Comparison of ENCODE assay signal across 9 cellular contexts in genomic region chr6:26273673-26274595, GRCh38.
DNase-seq lines count a peak whose midpoint lies in the region; ATAC-seq and TF ChIP-seq lines count a peak whose summit lies in the region.
"Had no signal": no experiment of that assay in that cellular context is flagged by ENCODE, and none has a peak within 500 bp of the region (broad histone marks: within the 10 kb centered on the region; RNA-seq: fewer than 3 reads in every experiment).

No MANE protein-coding gene starts in this region.

- H3K27ac ChIP-seq in heart left ventricle (peak overlapping the region in 11 of 12 donors; percentile 60 to 94 (median 78)), uterus (peak overlapping the region; percentile 89 to 91)

- peaks cover 42% of the 10 kb centered on the region for H3K4me1 Mint-ChIP-seq in activated CD8-positive, alpha-beta T cell treated with anti-CD3 and anti-CD28 coated beads, Interleukin-2, amount 10 ng/mL, durations not matched to agents 7 days and 5 days (ENCODE audit: low read depth)

- CTCF ChIA-PET in activated CD8-positive, alpha-beta T cell treated with anti-CD3 and anti-CD28 coated beads, Interleukin-2, amount 10 ng/mL, durations not matched to agents 7 days and 5 days (lab: Charles Lee) = interaction anchor here (0.8 to 3.9 kb wide), 12 partner anchors 11 to 322 kb away, joined by 3 to 36 read pairs (median 4); a partner anchor contains a TSS

- TF ChIP-seq CTCF in heart left ventricle (IDR thresholded peaks at IDR 0.05) (no peak), kidney epithelial cell (IDR thresholded peaks at IDR 0.05; ENCODE audit: insufficient read depth, low read length, poor library complexity, severe bottlenecking) (no peak), uterus (IDR thresholded peaks at IDR 0.05) (no peak)

- no peak overlapping the region for H3K4me3 Mint-ChIP-seq in activated CD8-positive, alpha-beta T cell treated with anti-CD3 and anti-CD28 coated beads, Interleukin-2, amount 10 ng/mL, durations not matched to agents 7 days and 5 days
- H3K4me3 Mint-ChIP-seq: activated naive CD8-positive, alpha-beta T cell had no signal

- intact Hi-C loops in heart left ventricle (cut with DNase I) = loop anchor here in 5 of 10 donors (5.0 to 10.0 kb wide), 5 partner anchors 37 to 249 kb away; a partner anchor contains a TSS
- intact Hi-C loops in Right ventricle myocardium inferior (cut with DNase I) = loop anchor here (5.0 kb wide), 2 partner anchors 38 to 67 kb away; no protein-coding TSS in a partner anchor
- intact Hi-C loops in uterus (cut with DNase I; ENCODE audit: low total_unique reads) = loop anchor here (10.0 kb wide), 1 partner anchor 49 kb away; a partner anchor contains a TSS

- no peaks in the 10 kb centered on the region for H3K9me3 ChIP-seq in heart left ventricle
- H3K9me3 ChIP-seq in uterus = no peaks in the 10 kb centered on the region

- no peak for TF ChIP-seq POLR2A in heart left ventricle (IDR thresholded peaks at IDR 0.05)
- TF ChIP-seq POLR2A in uterus (IDR thresholded peaks at IDR 0.05) = no peak

- H3K36me3 Mint-ChIP-seq in activated CD8-positive, alpha-beta T cell treated with anti-CD3 and anti-CD28 coated beads, Interleukin-2, amount 10 ng/mL, durations not matched to agents 7 days and 5 days (ENCODE audit: low read depth) = peaks cover 20% of the 10 kb centered on the region
- H3K36me3 Mint-ChIP-seq: activated naive CD8-positive, alpha-beta T cell had no signal

- H3K4me1 ChIP-seq in heart left ventricle (peaks cover 0 to 28% (median 12%) of the 10 kb centered on the region in 12 donors), uterus (peaks cover 0 to 4% of the 10 kb centered on the region in 2 donors)

- WGBS in heart left ventricle, 4 donors = 7 to 12% (median 10%) methylated on average over 21 of the region's 21 CpGs

- H3K9me3 Mint-ChIP-seq in activated CD8-positive, alpha-beta T cell treated with anti-CD3 and anti-CD28 coated beads, Interleukin-2, amount 10 ng/mL, durations not matched to agents 7 days and 5 days (ENCODE audit: insufficient read depth) = no peaks in the 10 kb centered on the region

- H3K27me3 Mint-ChIP-seq in activated CD8-positive, alpha-beta T cell treated with anti-CD3 and anti-CD28 coated beads, Interleukin-2, amount 10 ng/mL, durations not matched to agents 7 days and 5 days (ENCODE audit: low read depth) = no peaks in the 10 kb centered on the region
- H3K27me3 Mint-ChIP-seq: activated naive CD8-positive, alpha-beta T cell had no signal

- DNase-seq in heart left ventricle (no peak), Right ventricle myocardium inferior (ENCODE audit: missing footprints) (no peak), kidney epithelial cell (ENCODE audit: low read depth) (no peak), uterus (no peak), NCI-H510A treated with DMSO at 0.1 percent for 48 hours (lab: John Stamatoyannopoulos, UW) (no peak), NCI-H82 treated with DMSO at 0.1 percent for 48 hours (lab: John Stamatoyannopoulos, UW; ENCODE audit: unreplicated experiment) (no peak), SW 1271 (lab: John Stamatoyannopoulos, UW) (no peak)
- DNase-seq in activated CD8-positive, alpha-beta T cell treated with anti-CD3 and anti-CD28 coated beads, Interleukin-2, amount 10 ng/mL, durations not matched to agents 7 days and 5 days = peak; percentile 59

- H3K4me3 ChIP-seq in heart left ventricle (peak overlapping the region in 11 of 12 donors; percentile 24 to 66 (median 52)), kidney epithelial cell (ENCODE audit: low read depth, low read length) (peak overlapping the region; percentile 49), uterus (peak overlapping the region; percentile 35 to 42)

- POLR2A ChIA-PET in activated CD8-positive, alpha-beta T cell treated with anti-CD3 and anti-CD28 coated beads, Interleukin-2, amount 10 ng/mL, durations not matched to agents 7 days and 5 days (lab: Charles Lee) = interaction anchor here (0.6 to 12.3 kb wide), 43 partner anchors 10 to 1619 kb away, joined by 3 to 548 read pairs (median 26); partner anchors contain the start of gene HMGN4

- H3K36me3 ChIP-seq in heart left ventricle = no peaks in the 10 kb centered on the region
- H3K36me3 ChIP-seq in kidney epithelial cell (ENCODE audit: control insufficient read depth, insufficient read depth, low read length) = no peaks in the 10 kb centered on the region
- no peaks in the 10 kb centered on the region for H3K36me3 ChIP-seq in uterus

- H3K27me3 ChIP-seq in heart left ventricle = peaks cover 0 to 70% (median 24%) of the 10 kb centered on the region in 9 donors
- no peaks in the 10 kb centered on the region for H3K27me3 ChIP-seq in kidney epithelial cell (ENCODE audit: control insufficient read depth, insufficient read depth, low read length)
- H3K27me3 ChIP-seq in uterus = peaks cover 4 to 6% of the 10 kb centered on the region in 2 donors

- ATAC-seq in heart left ventricle = no peak
- no peak for ATAC-seq in Right ventricle myocardium inferior
- ATAC-seq in activated CD8-positive, alpha-beta T cell treated with anti-CD3 and anti-CD28 coated beads, Interleukin-2, amount 10 ng/mL, durations not matched to agents 7 days and 5 days = peak; percentile 2

- no peak overlapping the region for H3K27ac Mint-ChIP-seq in activated CD8-positive, alpha-beta T cell treated with anti-CD3 and anti-CD28 coated beads, Interleukin-2, amount 10 ng/mL, durations not matched to agents 7 days and 5 days
- H3K27ac Mint-ChIP-seq: activated naive CD8-positive, alpha-beta T cell had no signal
